In genomic region chr10:16742165-16742960, GRCh38 we compare ENCODE assay signal across 13 cellular contexts.
"Had no signal": no experiment of that assay in that cellular context is flagged by ENCODE, and none has a peak within 500 bp of the region (broad histone marks: within the 10 kb centered on the region; RNA-seq: fewer than 3 reads in every experiment).

No MANE protein-coding gene starts in this region.

- H3K27me3 Mint-ChIP-seq: activated naive CD4-positive, alpha-beta T cell treated with anti-CD3 and anti-CD28 coated beads, Interleukin-2, amount 50 U/mL, for 24 hours; type B pancreatic cell had no signal

- H3K4me1 ChIP-seq: colonic mucosa, prostate gland had no signal

- H3K27ac ChIP-seq: colonic mucosa, epithelial cell of prostate, prostate gland had no signal

- H3K9me3 ChIP-seq: colonic mucosa, prostate gland had no signal

- H3K4me3 Mint-ChIP-seq: activated naive CD4-positive, alpha-beta T cell treated with anti-CD3 and anti-CD28 coated beads, Interleukin-2, amount 50 U/mL, for 24 hours; nephron; type B pancreatic cell had no signal

- DNase-seq: activated CD4-positive, alpha-beta T cell treated with anti-CD3 and anti-CD28 coated beads, Interleukin-2, amount 50 U/mL, for 1 hour; caudate nucleus; colonic mucosa; effector CD8-positive, alpha-beta T cell; left cardiac atrium; stimulated activated CD4-positive, alpha-beta T cell treated with anti-CD3 and anti-CD28 coated beads, Interleukin-2, amount 100 ng/mL, for 48 hours; stimulated activated naive CD4-positive, alpha-beta T cell treated with Interleukin-2 at 50 U/mL for 16 hours; T-helper 2 cell had no signal

- H3K4me1 Mint-ChIP-seq: nephron had no signal

- H3K4me3 ChIP-seq: colonic mucosa, prostate gland had no signal

- H3K27me3 ChIP-seq: colonic mucosa had no signal

- H3K36me3 ChIP-seq: colonic mucosa, prostate gland had no signal

- H3K27ac Mint-ChIP-seq: activated naive CD4-positive, alpha-beta T cell treated with anti-CD3 and anti-CD28 coated beads, Interleukin-2, amount 50 U/mL, for 24 hours; nephron; type B pancreatic cell had no signal
